Comparison of ENCODE assay signal across 8 cellular contexts in the genomic region with DNA sequence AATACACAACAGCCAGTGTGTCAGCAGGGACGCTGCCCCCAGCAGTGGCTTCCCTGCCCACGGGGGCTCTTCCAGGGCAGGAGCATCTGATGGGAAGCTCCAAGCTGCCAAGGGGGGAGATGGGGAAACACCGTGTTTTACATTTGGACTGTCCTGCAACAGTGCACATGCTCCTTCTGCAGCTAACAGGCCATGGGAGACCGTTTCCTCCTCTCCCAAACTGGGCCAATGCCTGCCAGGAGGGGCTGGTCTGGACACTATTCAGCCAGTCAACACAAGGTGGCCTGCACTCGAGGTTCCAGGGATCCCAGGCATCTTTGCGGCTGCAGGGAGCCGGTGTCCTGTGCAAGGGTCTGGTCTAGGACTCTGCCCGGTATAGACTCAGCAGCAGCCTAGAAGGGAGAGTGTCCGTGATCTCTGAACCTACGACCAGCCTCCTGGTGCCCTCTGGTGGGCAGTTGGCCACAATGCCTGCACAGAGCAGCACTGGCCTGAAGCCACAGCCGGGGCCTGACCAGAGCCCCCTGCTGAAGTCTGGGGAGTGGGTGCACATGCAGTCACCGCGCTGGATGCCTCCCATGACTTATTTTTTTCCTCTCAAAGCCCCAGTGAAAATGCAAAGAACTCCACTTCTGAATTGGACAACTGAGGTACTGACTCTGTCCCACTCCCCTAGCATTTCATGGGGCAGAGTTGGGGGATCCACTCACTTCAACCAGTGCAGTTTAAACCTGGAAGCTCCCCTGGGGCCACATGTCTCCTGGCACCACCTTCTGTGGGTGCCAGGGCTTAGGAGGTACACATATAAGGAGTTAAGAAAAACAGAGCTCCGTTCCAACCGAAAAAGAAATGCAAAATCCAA. TPM values are rescaled to one million over a fixed set of nuclear protein-coding genes. Genes with fewer than 3 reads are reported as not detected.
DNase-seq lines count a peak whose midpoint lies in the region; ATAC-seq and TF ChIP-seq lines count a peak whose summit lies in the region.

No MANE protein-coding gene starts in this region.

- TF ChIP-seq CTCF in CD4-positive, alpha-beta T cell (IDR thresholded peaks at IDR 0.05), result peak; percentile 72
- TF ChIP-seq CTCF in fibroblast of villous mesenchyme (IDR thresholded peaks at IDR 0.05; ENCODE audit: insufficient read depth, low read depth, low read length), result peak; percentile 83
- peak; percentile 73 for TF ChIP-seq CTCF in neutrophil (IDR thresholded peaks at IDR 0.05)

- H3K36me3 ChIP-seq in neutrophil, result peaks cover 33% of the 10 kb centered on the region

- POLR2A ChIA-PET in CD4-positive, alpha-beta T cell (lab: Charles Lee), result no interaction called here

- peak; percentile 76 for ATAC-seq in CD4-positive, alpha-beta T cell (ENCODE audit: poor library complexity)
- ATAC-seq in activated T-cell treated with anti-CD3 and anti-CD28 coated beads, Interleukin-2, amount 50 U/mL, for 4 hours, result peak; percentile 76 to 82
- no peak for ATAC-seq in GM21367 (IDR thresholded peaks at IDR 0.05; ENCODE audit: unreplicated experiment)

- no peaks in the 10 kb centered on the region for H3K4me1 Mint-ChIP-seq in CD4-positive, alpha-beta T cell (ENCODE audit: low read depth)
- H3K4me1 Mint-ChIP-seq in activated T-cell treated with anti-CD3 and anti-CD28 coated beads, Interleukin-2, amount 50 U/mL, for 4 hours (ENCODE audit: low read depth), result peaks cover 2% of the 10 kb centered on the region

- no peaks in the 10 kb centered on the region for H3K9me3 Mint-ChIP-seq in CD4-positive, alpha-beta T cell
- H3K9me3 Mint-ChIP-seq in activated T-cell treated with anti-CD3 and anti-CD28 coated beads, Interleukin-2, amount 50 U/mL, for 4 hours, result no peaks in the 10 kb centered on the region

- H3K4me3 Mint-ChIP-seq in CD4-positive, alpha-beta T cell, result no peak overlapping the region
- no peak overlapping the region for H3K4me3 Mint-ChIP-seq in activated T-cell treated with anti-CD3 and anti-CD28 coated beads, Interleukin-2, amount 50 U/mL, for 4 hours

- intact Hi-C loops in CD4-positive, alpha-beta T cell (cut with DNase I, micrococcal nuclease), result no loop called here

- H3K27me3 Mint-ChIP-seq in CD4-positive, alpha-beta T cell, result no peaks in the 10 kb centered on the region
- no peaks in the 10 kb centered on the region for H3K27me3 Mint-ChIP-seq in activated T-cell treated with anti-CD3 and anti-CD28 coated beads, Interleukin-2, amount 50 U/mL, for 4 hours (ENCODE audit: low read depth)

- H3K4me3 ChIP-seq in fibroblast of villous mesenchyme (ENCODE audit: low read depth, low read length), result no peak overlapping the region
- H3K4me3 ChIP-seq in neutrophil (ENCODE audit: low read depth in 1 of 2, low read length in 1 of 2), result no peak overlapping the region

- H3K4me1 ChIP-seq in neutrophil (ENCODE audit: control insufficient read depth in 1 of 2, insufficient read depth in 1 of 2, low read depth in 1 of 2, low read length in 1 of 2), result peaks cover 0 to 7% of the 10 kb centered on the region in 2 experiments

- no peaks in the 10 kb centered on the region for H3K9me3 ChIP-seq in CD4-positive, alpha-beta T cell (ENCODE audit: control insufficient read depth, low read length)
- H3K9me3 ChIP-seq in neutrophil, result no peaks in the 10 kb centered on the region

- H3K27ac Mint-ChIP-seq in CD4-positive, alpha-beta T cell, result no peak overlapping the region

- CTCF ChIA-PET in CD4-positive, alpha-beta T cell (lab: Charles Lee), result no interaction called here

- H3K27me3 ChIP-seq in CD4-positive, alpha-beta T cell (ENCODE audit: control insufficient read depth, insufficient read depth, low read length), result no peaks in the 10 kb centered on the region
- no peaks in the 10 kb centered on the region for H3K27me3 ChIP-seq in neutrophil

- peaks cover 43% of the 10 kb centered on the region for H3K36me3 Mint-ChIP-seq in CD4-positive, alpha-beta T cell (ENCODE audit: low read depth)
- H3K36me3 Mint-ChIP-seq in activated T-cell treated with anti-CD3 and anti-CD28 coated beads, Interleukin-2, amount 50 U/mL, for 4 hours (ENCODE audit: insufficient read depth), result peaks cover 36% of the 10 kb centered on the region

- no peak overlapping the region for H3K27ac ChIP-seq in CD4-positive, alpha-beta T cell (ENCODE audit: low read depth, low read length)
- no peak overlapping the region for H3K27ac ChIP-seq in neutrophil

- peak in 9 of 10 experiments; percentile 11 to 50 (median 25) for DNase-seq in CD4-positive, alpha-beta T cell
- DNase-seq in H4 (ENCODE audit: low spot score), result peak; percentile 58
- peak; percentile 31 to 54 for DNase-seq in NOMO-1 (lab: John Stamatoyannopoulos, UW; ENCODE audit: unreplicated experiment in 2 of 2)
- peak; percentile 21 for DNase-seq in activated T-cell treated with anti-CD3 and anti-CD28 coated beads, Interleukin-2, amount 50 U/mL, for 4 hours
- DNase-seq in fibroblast of villous mesenchyme (ENCODE audit: low read depth), result peak; percentile 53
- DNase-seq in ureter (ENCODE audit: low spot score), result peak; percentile 67

RNA-seq across cellular contexts. Expression of a gene that starts 33.3 kb away (rescaled TPM):
- 10 to 100 TPM; 20.1 to 21.0 TPM for total RNA-seq in CD4-positive, alpha-beta T cell
- 55.6 and 60.0 TPM in 2 replicates for total RNA-seq in H4 (2014; rRNA removed; shearing (Covaris generic))
- total RNA-seq in activated T-cell treated with anti-CD3 and anti-CD28 coated beads, Interleukin-2, amount 50 U/mL, for 4 hours, result 100 to 1,000 TPM; 114 to 130 (median 122) TPM
- total RNA-seq in fibroblast of villous mesenchyme, result 59.9 and 74.7 TPM in 2 replicates
- 85.2 TPM for total RNA-seq in ureter

RNA-seq across cellular contexts. Expression of a gene that starts 34.1 kb away (rescaled TPM):
- not detected for total RNA-seq in CD4-positive, alpha-beta T cell
- total RNA-seq in H4 (2014; rRNA removed; shearing (Covaris generic)), result 0.04 TPM in 1 of 2 replicates, not detected in the other
- total RNA-seq in activated T-cell treated with anti-CD3 and anti-CD28 coated beads, Interleukin-2, amount 50 U/mL, for 4 hours, result not detected
- total RNA-seq in fibroblast of villous mesenchyme, result not detected in 2 replicates
- total RNA-seq in ureter, result not detected
